In the genomic region with DNA sequence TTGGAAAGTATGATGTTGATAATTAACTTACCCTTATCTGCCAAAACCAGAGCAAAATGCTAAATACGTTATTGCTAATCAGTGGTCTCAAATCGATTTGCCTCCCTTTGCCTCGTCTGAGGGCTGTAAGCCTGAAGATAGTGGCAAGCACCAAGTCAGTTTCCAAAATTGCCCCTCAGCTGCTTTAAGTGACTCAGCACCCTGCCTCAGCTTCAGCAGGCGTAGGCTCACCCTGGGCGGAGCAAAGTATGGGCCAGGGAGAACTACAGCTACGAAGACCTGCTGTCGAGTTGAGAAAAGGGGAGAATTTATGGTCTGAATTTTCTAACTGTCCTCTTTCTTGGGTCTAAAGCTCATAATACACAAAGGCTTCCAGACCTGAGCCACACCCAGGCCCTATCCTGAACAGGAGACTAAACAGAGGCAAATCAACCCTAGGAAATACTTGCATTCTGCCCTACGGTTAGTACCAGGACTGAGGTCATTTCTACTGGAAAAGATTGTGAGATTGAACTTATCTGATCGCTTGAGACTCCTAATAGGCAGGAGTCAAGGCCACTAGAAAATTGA, we compare ENCODE assay signal across 1 cellular context.
A peak's percentile ranks its signal among the peaks of the same experiment; 100 is the strongest.
TF ChIP-seq lines count a peak whose summit lies in the region.

No MANE protein-coding gene starts in this region.

TF ChIP-seq in K562, 482 proteins besides CTCF, POLR2A, EP300 and RAD21 (continued from another document and continues in another):
- TF ChIP-seq TCF15 (CRISPR knock-in tag; IDR thresholded peaks at IDR 0.05) (no peak), REST (CRISPR knock-in tag; IDR thresholded peaks at IDR 0.05; ENCODE audit: low read depth) (no peak), FOXA1 (IDR thresholded peaks at IDR 0.05; ENCODE audit: borderline replicate concordance) (no peak), E4F1 (CRISPR knock-in tag; IDR thresholded peaks at IDR 0.05; ENCODE audit: borderline replicate concordance) (no peak), YY1 (IDR thresholded peaks at IDR 0.05; ENCODE audit: borderline replicate concordance in 1 of 3, control insufficient read depth in 1 of 3, extremely low read depth in 1 of 3, insufficient read depth in 3 of 3, insufficient read length in 1 of 3, insufficient replicate concordance in 2 of 3, low read depth in 1 of 3, low read length in 2 of 3) (peak in 1 of 3 experiments; percentile 12), CHAMP1 (IDR thresholded peaks at IDR 0.05) (peak; percentile 69; the same call in 1 of the 2 replicates), CBX5 (IDR thresholded peaks at IDR 0.05; ENCODE audit: borderline replicate concordance, low read depth) (no peak), MYNN (IDR thresholded peaks at IDR 0.05) (peak; percentile 83), MYNN (CRISPR knock-in tag; IDR thresholded peaks at IDR 0.05) (no peak), WHSC1 (IDR thresholded peaks at IDR 0.05; ENCODE audit: low read length) (no peak), SMARCE1 (IDR thresholded peaks at IDR 0.05) (peak; percentile 88), ARID2 (IDR thresholded peaks at IDR 0.05) (no peak), C11orf30 (IDR thresholded peaks at IDR 0.05; ENCODE audit: low read depth) (peak; percentile 96), ZNF780A (CRISPR knock-in tag; IDR thresholded peaks at IDR 0.05) (no peak), U2AF2 (optimal IDR thresholded peaks at IDR 0.05; ENCODE audit: low read depth, low read length) (no peak), ZBTB43 (CRISPR knock-in tag; IDR thresholded peaks at IDR 0.05) (no peak), TCF7 (IDR thresholded peaks at IDR 0.05; ENCODE audit: borderline replicate concordance) (no peak), GTF2F1 (IDR thresholded peaks at IDR 0.05; ENCODE audit: low read depth, low read length) (no peak), GTF2A2 (tag; IDR thresholded peaks at IDR 0.05) (no peak), FOXK2 (conservative IDR thresholded peaks at IDR 0.05 in 1 of 2, IDR thresholded peaks at IDR 0.05 in 1 of 2; ENCODE audit: low read depth in 2 of 2) (peak in 1 of 2 experiments; percentile 28; a peak in 1 of 4 replicates), GMEB1 (CRISPR knock-in tag; IDR thresholded peaks at IDR 0.05) (no peak), ZNF23 (CRISPR knock-in tag; IDR thresholded peaks at IDR 0.05) (no peak), NR3C1 (CRISPR knock-in tag; IDR thresholded peaks at IDR 0.05) (no peak), ZNF184 (CRISPR knock-in tag; IDR thresholded peaks at IDR 0.05) (no peak), ZFP1 (CRISPR knock-in tag; IDR thresholded peaks at IDR 0.05) (no peak), HOXB6 (CRISPR knock-in tag; IDR thresholded peaks at IDR 0.05; ENCODE audit: borderline replicate concordance) (no peak), ELK1 (CRISPR knock-in tag; IDR thresholded peaks at IDR 0.05) (no peak), NELFE (IDR thresholded peaks at IDR 0.05; ENCODE audit: insufficient read depth, insufficient read length) (no peak), SOX6 (IDR thresholded peaks at IDR 0.05) (peak; percentile 83), RNF219 (CRISPR knock-in tag; IDR thresholded peaks at IDR 0.05) (no peak), CTBP1 (IDR thresholded peaks at IDR 0.05; ENCODE audit: borderline replicate concordance) (peak; percentile 60; the same call in 1 of the 2 replicates), NCOA1 (IDR thresholded peaks at IDR 0.05; ENCODE audit: low read depth) (peak; percentile 57), ERF (CRISPR knock-in tag; IDR thresholded peaks at IDR 0.05) (no peak)
- TF ChIP-seq, protein P1, sequence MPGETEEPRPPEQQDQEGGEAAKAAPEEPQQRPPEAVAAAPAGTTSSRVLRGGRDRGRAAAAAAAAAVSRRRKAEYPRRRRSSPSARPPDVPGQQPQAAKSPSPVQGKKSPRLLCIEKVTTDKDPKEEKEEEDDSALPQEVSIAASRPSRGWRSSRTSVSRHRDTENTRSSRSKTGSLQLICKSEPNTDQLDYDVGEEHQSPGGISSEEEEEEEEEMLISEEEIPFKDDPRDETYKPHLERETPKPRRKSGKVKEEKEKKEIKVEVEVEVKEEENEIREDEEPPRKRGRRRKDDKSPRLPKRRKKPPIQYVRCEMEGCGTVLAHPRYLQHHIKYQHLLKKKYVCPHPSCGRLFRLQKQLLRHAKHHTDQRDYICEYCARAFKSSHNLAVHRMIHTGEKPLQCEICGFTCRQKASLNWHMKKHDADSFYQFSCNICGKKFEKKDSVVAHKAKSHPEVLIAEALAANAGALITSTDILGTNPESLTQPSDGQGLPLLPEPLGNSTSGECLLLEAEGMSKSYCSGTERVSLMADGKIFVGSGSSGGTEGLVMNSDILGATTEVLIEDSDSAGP (CRISPR knock-in tag; IDR thresholded peaks at IDR 0.05): peak; percentile 48; the same call in 1 of the 2 replicates
- TF ChIP-seq, protein P2, sequence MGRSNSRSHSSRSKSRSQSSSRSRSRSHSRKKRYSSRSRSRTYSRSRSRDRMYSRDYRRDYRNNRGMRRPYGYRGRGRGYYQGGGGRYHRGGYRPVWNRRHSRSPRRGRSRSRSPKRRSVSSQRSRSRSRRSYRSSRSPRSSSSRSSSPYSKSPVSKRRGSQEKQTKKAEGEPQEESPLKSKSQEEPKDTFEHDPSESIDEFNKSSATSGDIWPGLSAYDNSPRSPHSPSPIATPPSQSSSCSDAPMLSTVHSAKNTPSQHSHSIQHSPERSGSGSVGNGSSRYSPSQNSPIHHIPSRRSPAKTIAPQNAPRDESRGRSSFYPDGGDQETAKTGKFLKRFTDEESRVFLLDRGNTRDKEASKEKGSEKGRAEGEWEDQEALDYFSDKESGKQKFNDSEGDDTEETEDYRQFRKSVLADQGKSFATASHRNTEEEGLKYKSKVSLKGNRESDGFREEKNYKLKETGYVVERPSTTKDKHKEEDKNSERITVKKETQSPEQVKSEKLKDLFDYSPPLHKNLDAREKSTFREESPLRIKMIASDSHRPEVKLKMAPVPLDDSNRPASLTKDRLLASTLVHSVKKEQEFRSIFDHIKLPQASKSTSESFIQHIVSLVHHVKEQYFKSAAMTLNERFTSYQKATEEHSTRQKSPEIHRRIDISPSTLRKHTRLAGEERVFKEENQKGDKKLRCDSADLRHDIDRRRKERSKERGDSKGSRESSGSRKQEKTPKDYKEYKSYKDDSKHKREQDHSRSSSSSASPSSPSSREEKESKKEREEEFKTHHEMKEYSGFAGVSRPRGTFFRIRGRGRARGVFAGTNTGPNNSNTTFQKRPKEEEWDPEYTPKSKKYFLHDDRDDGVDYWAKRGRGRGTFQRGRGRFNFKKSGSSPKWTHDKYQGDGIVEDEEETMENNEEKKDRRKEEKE (IDR thresholded peaks at IDR 0.05; ENCODE audit: borderline replicate concordance in 1 of 2, control insufficient read depth in 1 of 2, low read depth in 2 of 2, low read length in 1 of 2): 0 out of 4 replicates have a peak, but pooled peaks of 1 of the 2 experiments have one; percentile 48
